In the genomic region with DNA sequence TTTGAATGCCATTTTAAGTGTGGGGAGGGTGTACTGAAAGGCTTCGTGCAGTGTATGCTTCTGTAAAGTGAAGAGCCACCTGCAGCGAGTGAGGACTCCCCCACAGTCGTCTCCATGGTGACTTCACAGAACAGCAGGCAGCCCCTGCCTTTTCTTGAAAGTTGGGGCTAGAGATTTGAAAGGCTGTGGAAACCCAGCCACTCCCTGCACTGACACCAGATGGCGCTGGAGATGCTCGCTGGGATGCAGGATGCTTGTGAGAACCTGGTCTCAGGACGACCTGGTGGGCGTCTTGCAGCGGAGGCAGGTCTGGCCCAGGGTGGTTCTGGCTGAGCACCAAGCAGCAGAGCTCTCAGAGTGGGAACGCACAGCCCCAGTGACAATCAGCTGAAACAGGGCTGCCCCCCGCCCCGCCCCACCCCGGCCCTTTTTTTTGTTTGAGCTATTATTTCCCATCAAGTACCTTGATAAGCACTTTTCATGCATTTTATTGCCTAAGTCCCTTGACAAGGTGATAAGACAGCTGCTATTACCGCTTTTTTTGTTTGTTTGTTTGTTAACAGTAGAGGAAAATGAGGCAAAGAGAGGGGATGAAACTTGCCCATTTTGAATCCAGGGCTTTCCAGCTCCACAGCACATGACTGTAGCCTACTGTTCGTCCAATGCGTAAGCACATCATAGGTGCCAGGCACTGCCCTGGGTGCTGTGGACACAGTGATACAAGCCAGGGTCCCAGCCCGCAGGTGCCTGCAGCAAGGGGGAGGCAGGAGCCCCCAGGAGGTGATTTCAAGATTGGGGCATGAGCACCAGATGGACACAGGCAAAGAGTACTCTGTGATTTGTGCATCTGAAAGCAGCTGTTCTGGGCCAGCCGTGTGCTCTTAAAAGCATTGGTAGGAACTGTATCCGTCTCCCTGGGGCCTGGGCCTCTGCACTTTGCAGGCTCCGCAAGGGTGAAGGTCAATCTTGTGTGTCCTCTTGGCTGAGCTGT, we compare ENCODE assay signal across 8 cellular contexts.
A peak's percentile ranks its signal among the peaks of the same experiment; 100 is the strongest.
DNase-seq lines count a peak whose midpoint lies in the region; ATAC-seq and TF ChIP-seq lines count a peak whose summit lies in the region.

No MANE protein-coding gene starts in this region.

- no peaks in the 10 kb centered on the region for H3K9me3 ChIP-seq in parathyroid adenoma (ENCODE audit: control insufficient read depth, low read length)

- H3K79me2 ChIP-seq in parathyroid adenoma: no peaks in the 10 kb centered on the region

- H3K27ac ChIP-seq in parathyroid adenoma: no peak overlapping the region

- H3K9me3 Mint-ChIP-seq in activated CD8-positive, alpha-beta T cell treated with anti-CD3 and anti-CD28 coated beads for 36 hours: no peaks in the 10 kb centered on the region

- no peak overlapping the region for H3K27ac Mint-ChIP-seq in activated CD8-positive, alpha-beta T cell treated with anti-CD3 and anti-CD28 coated beads for 36 hours

- ATAC-seq in GM18511 (IDR thresholded peaks at IDR 0.05; ENCODE audit: unreplicated experiment) (peak; percentile 61), GM18909 (IDR thresholded peaks at IDR 0.05; ENCODE audit: poor library complexity, unreplicated experiment) (no peak), HG03520 (IDR thresholded peaks at IDR 0.05; ENCODE audit: unreplicated experiment) (no peak)
- peak; percentile 64 for ATAC-seq in activated CD8-positive, alpha-beta T cell treated with anti-CD3 and anti-CD28 coated beads for 36 hours

- no peaks in the 10 kb centered on the region for H3K27me3 Mint-ChIP-seq in activated CD8-positive, alpha-beta T cell treated with anti-CD3 and anti-CD28 coated beads for 36 hours

- H3K27me3 ChIP-seq in parathyroid adenoma (ENCODE audit: control insufficient read depth, insufficient read depth, low read length): no peaks in the 10 kb centered on the region

- no peaks in the 10 kb centered on the region for H3K36me3 Mint-ChIP-seq in activated CD8-positive, alpha-beta T cell treated with anti-CD3 and anti-CD28 coated beads for 36 hours (ENCODE audit: low read depth)

- no peak overlapping the region for H3K9ac ChIP-seq in parathyroid adenoma

- TF ChIP-seq CTCF in activated CD8-positive, alpha-beta T cell treated with anti-CD3 and anti-CD28 coated beads for 36 hours (IDR thresholded peaks at IDR 0.05): peak; percentile 76
- TF ChIP-seq CTCF in parathyroid adenoma (IDR thresholded peaks at IDR 0.05): peak; percentile 69

- no peaks in the 10 kb centered on the region for H3K36me3 ChIP-seq in parathyroid adenoma (ENCODE audit: control insufficient read depth, insufficient read depth, low read length)

- no peak overlapping the region for H3K4me3 ChIP-seq in parathyroid adenoma (ENCODE audit: low read depth, low read length)

- CTCF ChIA-PET in activated CD8-positive, alpha-beta T cell treated with anti-CD3 and anti-CD28 coated beads for 36 hours (lab: Charles Lee): interaction anchor here (0.7 to 4.5 kb wide), 10 partner anchors 9 to 212 kb away, joined by 3 to 24 read pairs (median 3); no protein-coding TSS in a partner anchor

- no peak overlapping the region for H3K4me2 ChIP-seq in parathyroid adenoma (ENCODE audit: low read length)

- H3K4me1 ChIP-seq in parathyroid adenoma: no peaks in the 10 kb centered on the region

- H3K4me1 Mint-ChIP-seq in activated CD8-positive, alpha-beta T cell treated with anti-CD3 and anti-CD28 coated beads for 36 hours (ENCODE audit: low read depth): no peaks in the 10 kb centered on the region

- intact Hi-C loops in activated CD8-positive, alpha-beta T cell treated with anti-CD3 and anti-CD28 coated beads for 36 hours (cut with micrococcal nuclease): loop anchor here (10.0 kb wide), 1 partner anchor 71 kb away; no protein-coding TSS in a partner anchor

- POLR2A ChIA-PET in activated CD8-positive, alpha-beta T cell treated with anti-CD3 and anti-CD28 coated beads for 36 hours (lab: Charles Lee): no interaction called here

- H2AFZ ChIP-seq in parathyroid adenoma: no peak overlapping the region

- DNase-seq in C1 segment of cervical spinal cord (lab: John Stamatoyannopoulos, UW) (peak in 8 of 14 donors; percentile 7 to 44 (median 34)), NCI-H2029 treated with DMSO at 0.1 percent for 48 hours (lab: John Stamatoyannopoulos, UW) (peak; percentile 32), germinal center (ENCODE audit: low spot score) (peak; percentile 59)
- peak; percentile 71 for DNase-seq in activated CD8-positive, alpha-beta T cell treated with anti-CD3 and anti-CD28 coated beads for 36 hours

- no peak overlapping the region for H3K4me3 Mint-ChIP-seq in activated CD8-positive, alpha-beta T cell treated with anti-CD3 and anti-CD28 coated beads for 36 hours

Comparison
In these comparisons a context has a peak if more than half of its experiments do, and no peak if none do; other contexts are left out.
1. ATAC-seq: peak in GM18511 (single experiment) and activated CD8-positive, alpha-beta T cell treated with anti-CD3 and anti-CD28 coated beads for 36 hours (single experiment); none in GM18909 (single experiment) and HG03520 (single experiment).
2. Peak in every context shown above with its lines, with median percentiles within 50 percentile points of each other: DNase-seq.